In the genomic region with DNA sequence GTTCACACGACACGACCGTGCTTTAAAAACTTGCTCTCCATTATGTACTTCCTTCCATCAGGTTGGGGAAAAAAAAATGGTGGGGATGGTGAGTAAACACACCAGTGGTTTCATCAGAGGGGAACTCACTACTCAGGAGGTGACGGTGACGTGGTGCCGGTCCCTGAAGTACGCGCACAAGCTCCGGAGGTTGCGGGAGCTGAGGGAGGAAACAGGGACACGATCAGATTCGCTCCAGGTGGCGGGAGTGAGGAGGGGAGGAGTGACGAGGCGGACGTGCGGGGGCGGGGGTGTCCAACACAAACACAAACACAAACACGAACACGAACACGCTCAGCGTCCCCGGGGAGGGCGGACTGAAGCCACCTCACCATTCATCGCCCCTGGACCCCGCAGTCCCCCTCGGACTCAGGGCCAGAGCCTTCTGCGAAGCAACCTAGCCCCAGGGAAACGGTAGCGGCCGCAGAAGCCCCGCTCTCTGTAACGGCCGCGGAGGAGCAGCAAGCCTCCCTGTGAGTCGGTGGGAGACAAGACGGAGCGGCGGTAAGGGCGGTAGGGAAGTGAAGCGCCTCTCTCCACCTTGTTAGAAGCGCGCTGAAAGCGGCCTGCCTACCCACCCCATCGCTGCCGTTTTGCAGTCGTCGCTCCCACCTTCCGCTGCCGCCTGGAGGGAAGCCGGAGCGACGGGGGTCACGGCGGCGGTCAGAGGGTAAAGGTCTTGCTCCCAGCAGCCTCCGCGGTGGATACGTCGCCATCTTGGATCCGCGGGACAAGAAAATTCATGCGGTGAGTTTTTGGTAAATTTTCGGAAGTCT, we compare ENCODE assay signal across 8 cellular contexts. TPM values are rescaled to one million over a fixed set of nuclear protein-coding genes. Genes with fewer than 3 reads are reported as not detected.
DNase-seq lines count a peak whose midpoint lies in the region; ATAC-seq and TF ChIP-seq lines count a peak whose summit lies in the region.

A gene with protein sequence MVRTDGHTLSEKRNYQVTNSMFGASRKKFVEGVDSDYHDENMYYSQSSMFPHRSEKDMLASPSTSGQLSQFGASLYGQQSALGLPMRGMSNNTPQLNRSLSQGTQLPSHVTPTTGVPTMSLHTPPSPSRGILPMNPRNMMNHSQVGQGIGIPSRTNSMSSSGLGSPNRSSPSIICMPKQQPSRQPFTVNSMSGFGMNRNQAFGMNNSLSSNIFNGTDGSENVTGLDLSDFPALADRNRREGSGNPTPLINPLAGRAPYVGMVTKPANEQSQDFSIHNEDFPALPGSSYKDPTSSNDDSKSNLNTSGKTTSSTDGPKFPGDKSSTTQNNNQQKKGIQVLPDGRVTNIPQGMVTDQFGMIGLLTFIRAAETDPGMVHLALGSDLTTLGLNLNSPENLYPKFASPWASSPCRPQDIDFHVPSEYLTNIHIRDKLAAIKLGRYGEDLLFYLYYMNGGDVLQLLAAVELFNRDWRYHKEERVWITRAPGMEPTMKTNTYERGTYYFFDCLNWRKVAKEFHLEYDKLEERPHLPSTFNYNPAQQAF (plus strand): TSS at position 739 of the 815 bp plus-strand sequence. CDS start 34,794 bp downstream, outside the sequence.

- peak within 1 kb of the TSS; percentile 96 to 99 (median 97) for H3K4me3 Mint-ChIP-seq in nephron

- TF ChIP-seq CTCF in LNCaP clone FGC (IDR thresholded peaks at IDR 0.05; ENCODE audit: control insufficient read depth, extremely low read depth, insufficient read depth) (no peak), fibroblast of pulmonary artery (IDR thresholded peaks at IDR 0.05; ENCODE audit: low read length, missing control alignments) (no peak), nephron (IDR thresholded peaks at IDR 0.05; ENCODE audit: unreplicated experiment in 3 of 3) (no peak)

- ATAC-seq in stimulated activated naive CD8-positive, alpha-beta T cell treated with anti-CD3 and anti-CD28 coated beads, Interleukin-15, Interleukin-2, amounts not matched to agents 100 U/mL and 50 U/mL, for 24 hours: peak; percentile 89

- peak; percentile 85 for TF ChIP-seq POLR2A in Raji (IDR thresholded peaks at IDR 0.05; ENCODE audit: insufficient read depth, low read depth, low read length)

- H3K4me3 ChIP-seq in LNCaP clone FGC (ENCODE audit: low read depth, low read length) (peak within 1 kb of the TSS; percentile 64), fibroblast of pulmonary artery (replicated peaks; ENCODE audit: low read depth, low read length) (peak within 1 kb of the TSS; percentile 88)

- H3K36me3 Mint-ChIP-seq in nephron (ENCODE audit: low read depth): peaks cover 33% of the 10 kb centered on the region

- no peaks in the 10 kb centered on the region for H3K9me3 Mint-ChIP-seq in nephron

- H3K27me3 Mint-ChIP-seq in nephron (ENCODE audit: low read depth): no peaks in the 10 kb centered on the region

- H3K27ac Mint-ChIP-seq in nephron: peak within 1 kb of the TSS; percentile 98 to 100 (median 100)

- peaks cover 47% of the 10 kb centered on the region for H3K4me1 Mint-ChIP-seq in nephron

- DNase-seq in EL (peak; percentile 90), H4 (ENCODE audit: low spot score) (peak; percentile 93), LNCaP clone FGC (ENCODE audit: low read depth) (peak; percentile 73), fibroblast of pulmonary artery (ENCODE audit: low read depth) (peak; percentile 95)
- DNase-seq in activated T-helper 9 cell treated with anti-CD3 and anti-CD28 coated beads, Interleukin-2, amount 50 U/mL, for 16 hours (ENCODE audit: low read depth): peak; percentile 87
- peak; percentile 89 for DNase-seq in stimulated activated naive CD8-positive, alpha-beta T cell treated with anti-CD3 and anti-CD28 coated beads, Interleukin-15, Interleukin-2, amounts not matched to agents 100 U/mL and 50 U/mL, for 24 hours

RNA-seq across cellular contexts. Expression of the gene that starts here (rescaled TPM):
- 122 and 143 TPM in 2 replicates for total RNA-seq in H4 (2014; rRNA removed; shearing (Covaris generic))

Comparison
In these comparisons a context has a peak if more than half of its experiments do, and no peak if none do; other contexts are left out.
1. Peak in every context shown above with its lines: DNase-seq, ATAC-seq and H3K4me3 ChIP-seq.